Comparison of ENCODE assay signal across 7 cellular contexts in the genomic region with DNA sequence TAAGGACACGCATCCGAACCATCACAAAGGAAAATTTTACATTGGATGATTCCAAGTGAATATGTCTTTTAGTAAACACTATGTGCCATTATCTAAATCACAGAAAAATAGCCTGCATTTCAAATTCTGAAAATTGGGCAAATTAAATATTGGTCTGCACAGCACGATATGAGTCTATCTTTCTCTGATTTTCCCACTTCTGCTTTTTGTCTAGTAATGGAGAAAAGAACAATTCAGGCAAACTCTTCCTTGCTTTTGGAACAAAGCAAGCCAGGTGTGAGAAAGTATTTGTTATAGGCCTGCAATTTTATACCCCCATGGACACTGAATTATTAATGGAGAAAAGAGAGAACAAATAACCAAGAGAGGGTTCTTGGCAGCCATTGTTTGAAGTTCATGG.
"Had no signal": no experiment of that assay in that cellular context is flagged by ENCODE, and none has a peak within 500 bp of the region (broad histone marks: within the 10 kb centered on the region; RNA-seq: fewer than 3 reads in every experiment).

No MANE protein-coding gene starts in this region.

- H3K27ac Mint-ChIP-seq: T-cell had no signal

- H3K27me3 Mint-ChIP-seq: T-cell had no signal

- H3K9me3 ChIP-seq: MG63, SK-N-SH had no signal

- H3K36me3 ChIP-seq: MG63 had no signal

- H3K9me3 Mint-ChIP-seq: T-cell had no signal

- H3K9ac ChIP-seq: SK-N-SH had no signal

- H3K4me3 ChIP-seq: MG63 had no signal

- H3K4me2 ChIP-seq: SK-N-SH had no signal

- H3K27ac ChIP-seq: RWPE1 had no signal

- H3K27me3 ChIP-seq: MG63 had no signal

- H3K4me3 Mint-ChIP-seq: T-cell had no signal

- DNase-seq: KG1; MG63; NCI-H2029 treated with DMSO at 0.1 percent for 48 hours; NK-92 treated with Interleukin-12 subunit alpha and Interleukin-12 subunit beta, amount 100 ng/mL, for 24 hours had no signal
